Comparison of ENCODE assay signal across 1 cellular context in the genomic region with DNA sequence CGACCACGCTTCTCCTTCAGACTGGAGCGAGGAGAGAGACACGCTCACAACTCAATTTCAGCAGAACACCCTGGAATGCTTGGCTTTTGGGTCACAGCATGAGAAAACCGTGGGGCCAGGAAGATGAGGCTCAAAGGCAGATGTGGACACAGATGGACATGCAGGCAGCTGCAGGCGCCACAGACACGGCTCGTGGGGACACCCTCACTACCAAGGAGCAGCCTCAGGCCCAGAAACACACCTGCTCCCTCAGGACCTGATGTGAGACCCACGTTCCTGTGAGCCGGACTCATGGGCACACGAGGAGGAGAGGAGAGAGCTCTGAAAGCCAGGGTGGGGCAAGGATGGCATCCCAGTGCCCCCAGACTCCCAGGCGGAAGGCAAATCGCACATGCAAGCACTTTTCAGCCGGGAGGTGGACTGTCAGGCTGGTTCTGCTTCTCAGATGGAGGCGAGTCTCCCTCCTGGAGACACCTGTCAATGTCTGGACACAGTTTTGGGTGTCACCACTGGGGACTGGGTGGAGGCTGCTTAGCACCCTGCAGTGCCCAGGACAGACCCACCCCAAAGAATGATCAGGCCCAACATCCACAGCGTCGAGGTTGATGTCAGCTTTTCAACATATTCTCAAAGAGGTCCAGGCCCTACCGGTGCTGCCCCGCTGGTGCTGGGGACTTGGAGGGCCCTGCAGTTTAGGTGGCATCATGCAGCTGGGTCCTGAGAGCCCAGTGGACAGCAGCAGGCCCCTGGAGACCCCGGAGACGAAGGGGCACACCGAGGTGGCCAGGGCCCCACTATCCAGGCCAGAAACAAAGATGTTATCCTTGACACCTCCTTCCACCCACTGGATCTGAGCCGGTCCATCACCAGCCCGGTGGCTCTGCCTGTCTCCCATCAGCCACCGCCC.
TF ChIP-seq lines count a peak whose summit lies in the region.

No MANE protein-coding gene starts in this region.

TF ChIP-seq in endothelial cell of umbilical vein, 7 proteins besides CTCF, POLR2A, EP300 and RAD21:
- TF ChIP-seq FOS (IDR thresholded peaks at IDR 0.05; ENCODE audit: borderline replicate concordance, insufficient read depth, low read length) (no peak), GATA2 (IDR thresholded peaks at IDR 0.05; ENCODE audit: insufficient read depth, insufficient read length, low read depth, low read length) (no peak), POLR2AphosphoS5 (IDR thresholded peaks at IDR 0.05; ENCODE audit: insufficient read depth, low read depth, low read length) (no peak)
- TF ChIP-seq, protein P1, sequence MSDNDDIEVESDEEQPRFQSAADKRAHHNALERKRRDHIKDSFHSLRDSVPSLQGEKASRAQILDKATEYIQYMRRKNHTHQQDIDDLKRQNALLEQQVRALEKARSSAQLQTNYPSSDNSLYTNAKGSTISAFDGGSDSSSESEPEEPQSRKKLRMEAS (IDR thresholded peaks at IDR 0.05; ENCODE audit: insufficient read depth, insufficient read length) = no peak
